In genomic region chr17:30599424-30600061, GRCh38 we compare ENCODE assay signal across 8 cellular contexts.
DNase-seq lines count a peak whose midpoint lies in the region; ATAC-seq and TF ChIP-seq lines count a peak whose summit lies in the region.

No MANE protein-coding gene starts in this region.

- no peak for TF ChIP-seq POLR2A in uterus (IDR thresholded peaks at IDR 0.05)

- 46% methylated on average over 13 of the region's 13 CpGs for WGBS in liver

- H3K4me3 ChIP-seq in left ventricle myocardium inferior, result peak overlapping the region; percentile 79
- peak overlapping the region; percentile 95 for H3K4me3 ChIP-seq in adipocyte (ENCODE audit: low read length)
- peak overlapping the region; percentile 56 to 94 (median 87) for H3K4me3 ChIP-seq in liver (ENCODE audit: low read depth in 1 of 3, low read length in 3 of 3)
- peak overlapping the region; percentile 52 to 77 for H3K4me3 ChIP-seq in uterus

- no peak for TF ChIP-seq CTCF in left ventricle myocardium inferior (IDR thresholded peaks at IDR 0.05; ENCODE audit: borderline replicate concordance)
- no peak for TF ChIP-seq CTCF in liver (IDR thresholded peaks at IDR 0.05; ENCODE audit: low read depth, low read length, missing input control)
- no peak for TF ChIP-seq CTCF in uterus (IDR thresholded peaks at IDR 0.05)

- H3K27ac ChIP-seq in left ventricle myocardium inferior (replicated peaks) (peak overlapping the region; percentile 98), liver (ENCODE audit: low read depth in 1 of 2, low read length in 2 of 2) (peak overlapping the region in 1 of 2 donors; percentile 95), uterus (peak overlapping the region; percentile 91 to 95)

- no peaks in the 10 kb centered on the region for H3K9me3 ChIP-seq in left ventricle myocardium inferior (replicated peaks)
- no peaks in the 10 kb centered on the region for H3K9me3 ChIP-seq in adipocyte (ENCODE audit: control insufficient read depth, low read length)
- H3K9me3 ChIP-seq in liver (ENCODE audit: control insufficient read depth in 4 of 4, low read length in 3 of 4), result no peaks in the 10 kb centered on the region
- no peaks in the 10 kb centered on the region for H3K9me3 ChIP-seq in uterus

- no peak for TF ChIP-seq RAD21 in liver (IDR thresholded peaks at IDR 0.05)

- H3K36me3 ChIP-seq in left ventricle myocardium inferior, result no peaks in the 10 kb centered on the region
- no peaks in the 10 kb centered on the region for H3K36me3 ChIP-seq in adipocyte (ENCODE audit: control insufficient read depth, insufficient read depth, low read length, severe bottlenecking)
- no peaks in the 10 kb centered on the region for H3K36me3 ChIP-seq in liver (ENCODE audit: control insufficient read depth in 4 of 4, insufficient read depth in 3 of 4, low read depth in 1 of 4, low read length in 3 of 4)
- no peaks in the 10 kb centered on the region for H3K36me3 ChIP-seq in uterus

- intact Hi-C loops in left ventricle myocardium inferior (cut with micrococcal nuclease) (no loop called here), Right ventricle myocardium superior (cut with DNase I) (loop anchor here (5.0 kb wide), 1 partner anchor 122 kb away; the partner anchor contains the start of gene GOSR1), uterus (cut with DNase I; ENCODE audit: low total_unique reads) (no loop called here)

- H3K27me3 ChIP-seq in left ventricle myocardium inferior (ENCODE audit: low read depth) (no peaks in the 10 kb centered on the region), adipocyte (replicated peaks; ENCODE audit: control insufficient read depth, insufficient read depth, low read length) (no peaks in the 10 kb centered on the region), liver (ENCODE audit: control insufficient read depth in 4 of 4, insufficient read depth in 4 of 4, low read length in 3 of 4) (no peaks in the 10 kb centered on the region), uterus (no peaks in the 10 kb centered on the region)

- H3K9ac ChIP-seq in adipocyte (ENCODE audit: low read length), result peak overlapping the region; percentile 95
- peak overlapping the region in 1 of 2 donors; percentile 56 for H3K9ac ChIP-seq in liver (ENCODE audit: low read depth in 1 of 2, low read length in 2 of 2)

- DNase-seq in left ventricle myocardium inferior (no peak), Right ventricle myocardium superior (no peak), adipocyte (ENCODE audit: low read depth) (no peak), uterus (no peak), NCI-H1694 (lab: John Stamatoyannopoulos, UW) (no peak)
- no peak for DNase-seq in activated effector memory CD4-positive, alpha-beta T cell treated with Interleukin-2 at 50 U/mL for 16 hours

- ATAC-seq in Right ventricle myocardium superior (ENCODE audit: poor library complexity) (no peak), HG02623 (IDR thresholded peaks at IDR 0.05; ENCODE audit: unreplicated experiment) (no peak)

- H3K4me1 ChIP-seq in left ventricle myocardium inferior, result peaks cover 29% of the 10 kb centered on the region
- peaks cover 4% of the 10 kb centered on the region for H3K4me1 ChIP-seq in adipocyte (ENCODE audit: control insufficient read depth, insufficient read depth, low read length)
- H3K4me1 ChIP-seq in liver (ENCODE audit: control insufficient read depth in 4 of 4, insufficient read depth in 4 of 4, low read length in 3 of 4), result peaks cover 0 to 6% (median 3%) of the 10 kb centered on the region in 4 donors
- H3K4me1 ChIP-seq in uterus, result peaks cover 0 to 3% of the 10 kb centered on the region in 2 donors

TF ChIP-seq in liver, 16 proteins besides CTCF, POLR2A, EP300 and RAD21:
- TF ChIP-seq FOXA1 (IDR thresholded peaks at IDR 0.05) (no peak), GABPA (IDR thresholded peaks at IDR 0.05 in 1 of 2, conservative IDR thresholded peaks at IDR 0.05 in 1 of 2) (no peak), TAF1 (conservative IDR thresholded peaks at IDR 0.05) (no peak), NR2F2 (IDR thresholded peaks at IDR 0.05) (no peak), EGR1 (IDR thresholded peaks at IDR 0.05; ENCODE audit: low read depth in 2 of 2) (no peak), SP1 (IDR thresholded peaks at IDR 0.05) (no peak), YY1 (IDR thresholded peaks at IDR 0.05) (no peak), RXRA (IDR thresholded peaks at IDR 0.05) (no peak), MAX (IDR thresholded peaks at IDR 0.05) (no peak), REST (IDR thresholded peaks at IDR 0.05) (no peak), HNF4A (conservative IDR thresholded peaks at IDR 0.05) (no peak)
